ENCODE assay signal across 8 cellular contexts in genomic region chr2:42142476-42143184, GRCh38. TPM values are rescaled to one million over a fixed set of nuclear protein-coding genes. Genes with fewer than 3 reads are reported as not detected.
A peak's percentile ranks its signal among the peaks of the same experiment; 100 is the strongest.
DNase-seq lines count a peak whose midpoint lies in the region; ATAC-seq, FAIRE-seq and TF ChIP-seq lines count a peak whose summit lies in the region.

No MANE protein-coding gene starts in this region.

- H3K27me3 ChIP-seq in HepG2 (ENCODE audit: control insufficient read depth in 1 of 2, insufficient read depth in 2 of 2, low read length in 2 of 2), result no peaks in the 10 kb centered on the region; a peak in 1 of 5 replicates

- POLR2A ChIA-PET in HepG2 (lab: Yijun Ruan, JAX), result interaction anchor here (0.9 to 3.8 kb wide), 28 partner anchors 8 to 87 kb away, joined by 3 to 77 read pairs (median 8); partner anchors contain the start of gene EML4

- no peaks in the 10 kb centered on the region for H3K9me3 Mint-ChIP-seq in activated naive CD8-positive, alpha-beta T cell treated with anti-CD3 and anti-CD28 coated beads for 36 hours
- H3K9me3 Mint-ChIP-seq in T-helper 2 cell treated with Interferon-gamma antibody and Interleukin-4, amounts not matched to agents 5 μg/mL and 100 μg/mL, for 36 hours, result no peaks in the 10 kb centered on the region

- peak overlapping the region; percentile 80 for H3K27ac ChIP-seq in HepG2 (ENCODE audit: extremely low read length, insufficient read depth, low read length)

- H3K4me1 ChIP-seq in HepG2 (ENCODE audit: insufficient read depth, low read length), result peaks cover 83% of the 10 kb centered on the region

- no peaks in the 10 kb centered on the region for H4K20me1 ChIP-seq in HepG2 (ENCODE audit: insufficient read depth, low read length)

- FAIRE-seq in HepG2 (lab: Jason Lieb, UNC), result no peak

- H3K9me3 ChIP-seq in HepG2 (ENCODE audit: low read length), result no peaks in the 10 kb centered on the region

- H2AFZ ChIP-seq in HepG2 (ENCODE audit: low read length), result no peak overlapping the region

- TF ChIP-seq EP300 in HepG2 (IDR thresholded peaks at IDR 0.05; ENCODE audit: low read depth in 2 of 2, low read length in 2 of 2) (no peak; a peak in 1 of 4 replicates), HepG2 (CRISPR knock-in tag; IDR thresholded peaks at IDR 0.05; ENCODE audit: borderline replicate concordance) (no peak)

- no peak for TF ChIP-seq POLR2A in HepG2 (IDR thresholded peaks at IDR 0.05; ENCODE audit: insufficient read depth in 1 of 2, low read depth in 2 of 2, low read length in 2 of 2)

- ATAC-seq in HepG2 (peak; percentile 10), GM18870 (IDR thresholded peaks at IDR 0.05; ENCODE audit: unreplicated experiment) (no peak), HG03196 (IDR thresholded peaks at IDR 0.05; ENCODE audit: unreplicated experiment) (no peak)

- intact Hi-C loops in HepG2 (cut with micrococcal nuclease; ENCODE audit: unreplicated experiment), result no loop called here

- H3K9ac ChIP-seq in HepG2 (ENCODE audit: insufficient read depth, low read depth, low read length), result peak overlapping the region; percentile 71

- in situ Hi-C loops in HepG2 (cut with HindIII; ENCODE audit: extremely low pct_ligation_motif_present, low pct_unique_long_range_greater_than_20kb), result no loop called here

- peak overlapping the region; percentile 98 for H3K4me2 ChIP-seq in HepG2 (ENCODE audit: low read depth, low read length)

- no TSS peak for BruUV-seq in HepG2 (replicated peaks; lab: Mats Ljungman, UMichigan)

- TF ChIP-seq RAD21 in HepG2 (CRISPR knock-in tag; IDR thresholded peaks at IDR 0.05), result no peak

- peaks cover 38% of the 10 kb centered on the region for H3K79me2 ChIP-seq in HepG2 (ENCODE audit: insufficient read depth, low read length)

- no peak for TF ChIP-seq CTCF in HepG2 (CRISPR knock-in tag; IDR thresholded peaks at IDR 0.05)

- peaks cover 27% of the 10 kb centered on the region for H3K4me1 Mint-ChIP-seq in activated naive CD8-positive, alpha-beta T cell treated with anti-CD3 and anti-CD28 coated beads for 36 hours
- H3K4me1 Mint-ChIP-seq in T-helper 2 cell treated with Interferon-gamma antibody and Interleukin-4, amounts not matched to agents 5 μg/mL and 100 μg/mL, for 36 hours (ENCODE audit: low read depth), result peaks cover 30% of the 10 kb centered on the region

- H3K27me3 Mint-ChIP-seq in activated naive CD8-positive, alpha-beta T cell treated with anti-CD3 and anti-CD28 coated beads for 36 hours, result no peaks in the 10 kb centered on the region
- H3K27me3 Mint-ChIP-seq in T-helper 2 cell treated with Interferon-gamma antibody and Interleukin-4, amounts not matched to agents 5 μg/mL and 100 μg/mL, for 36 hours (ENCODE audit: low read depth), result no peaks in the 10 kb centered on the region

- no peaks in the 10 kb centered on the region for H3K36me3 ChIP-seq in HepG2 (replicated peaks in 1 of 2; ENCODE audit: control insufficient read depth in 1 of 2, insufficient read depth in 2 of 2, low read length in 2 of 2)

- H3K36me3 Mint-ChIP-seq in activated naive CD8-positive, alpha-beta T cell treated with anti-CD3 and anti-CD28 coated beads for 36 hours, result no peaks in the 10 kb centered on the region
- peaks cover 2% of the 10 kb centered on the region for H3K36me3 Mint-ChIP-seq in T-helper 2 cell treated with Interferon-gamma antibody and Interleukin-4, amounts not matched to agents 5 μg/mL and 100 μg/mL, for 36 hours (ENCODE audit: low read depth)

- CTCF ChIA-PET in HepG2 (lab: Yijun Ruan, JAX; ENCODE audit: low intra/inter-chr PET ratio, low total read pairs), result no interaction called here

- 71% methylated on average over 9 of the region's 9 CpGs for WGBS in HepG2 (ENCODE audit: low lambda C conversion rate)

- peak overlapping the region; percentile 75 for H3K27ac Mint-ChIP-seq in activated naive CD8-positive, alpha-beta T cell treated with anti-CD3 and anti-CD28 coated beads for 36 hours
- no peak overlapping the region for H3K27ac Mint-ChIP-seq in T-helper 2 cell treated with Interferon-gamma antibody and Interleukin-4, amounts not matched to agents 5 μg/mL and 100 μg/mL, for 36 hours

- DNase-seq in DMS53 (lab: John Stamatoyannopoulos, UW) (peak; percentile 46), DMS53 treated with DMSO at 0.1 percent for 48 hours (lab: John Stamatoyannopoulos, UW; ENCODE audit: unreplicated experiment) (no peak), HepG2 (ENCODE audit: low spot score) (peak; percentile 34), stromal cell of bone marrow (ENCODE audit: low read depth) (peak; percentile 47)
- no peak for DNase-seq in activated naive CD8-positive, alpha-beta T cell treated with anti-CD3 and anti-CD28 coated beads for 36 hours
- no peak for DNase-seq in T-helper 2 cell treated with Interferon-gamma antibody and Interleukin-4, amounts not matched to agents 5 μg/mL and 100 μg/mL, for 36 hours (ENCODE audit: low spot score)

- no peak overlapping the region for H3K4me3 Mint-ChIP-seq in activated naive CD8-positive, alpha-beta T cell treated with anti-CD3 and anti-CD28 coated beads for 36 hours
- H3K4me3 Mint-ChIP-seq in T-helper 2 cell treated with Interferon-gamma antibody and Interleukin-4, amounts not matched to agents 5 μg/mL and 100 μg/mL, for 36 hours, result no peak overlapping the region

- H3K4me3 ChIP-seq in HepG2 (replicated peaks in 1 of 3; ENCODE audit: insufficient read depth in 1 of 3, low read depth in 2 of 3, low read length in 3 of 3), result peak overlapping the region in 2 of 3 experiments; percentile 63 to 70; a peak in 2 of 6 replicates

TF ChIP-seq in HepG2, 621 proteins besides CTCF, POLR2A, EP300 and RAD21 (continues in another document):
- peak; percentile 34; the same call in 1 of the 2 replicates for TF ChIP-seq SAP130 (CRISPR knock-in tag; IDR thresholded peaks at IDR 0.05; ENCODE audit: low read depth)
- peak; percentile 40; the same call in 1 of the 2 replicates for TF ChIP-seq MAX (IDR thresholded peaks at IDR 0.05)
- peak; percentile 96 for TF ChIP-seq ZKSCAN5 (CRISPR knock-in tag; IDR thresholded peaks at IDR 0.05)
- TF ChIP-seq KDM5A (IDR thresholded peaks at IDR 0.05; ENCODE audit: borderline replicate concordance, low read length), result no peak
- 0 out of 2 replicates have a peak, but pooled peaks have one; percentile 58 for TF ChIP-seq MXD4 (CRISPR knock-in tag; IDR thresholded peaks at IDR 0.05)
- peak; percentile 61; the same call in 1 of the 2 replicates for TF ChIP-seq CEBPG (CRISPR knock-in tag; IDR thresholded peaks at IDR 0.05)
- no peak for TF ChIP-seq MEIS1 (CRISPR knock-in tag; IDR thresholded peaks at IDR 0.05; ENCODE audit: borderline replicate concordance)
- peak; percentile 58; the same call in 1 of the 2 replicates for TF ChIP-seq ERF (CRISPR knock-in tag; IDR thresholded peaks at IDR 0.05)

RNA-seq across cellular contexts. Expression of gene EML4, which starts 26.5 kb away (rescaled TPM):
- total RNA-seq in activated naive CD8-positive, alpha-beta T cell treated with anti-CD3 and anti-CD28 coated beads for 36 hours, result 10 to 100 TPM; 60.0 to 64.6 TPM
- 243 and 362 TPM in 2 replicates for total RNA-seq in HepG2 (2016; rRNA removed; fragmentation: Illumina TruSeq; extraction: Trizol)
- 33.1 and 38.2 TPM in 2 replicates for total RNA-seq in HepG2 (2016; cell fraction: cytosol; rRNA removed; fragmentation: Illumina TruSeq; extraction: Trizol; ENCODE audit: low read depth)
- 236 and 353 TPM in 2 replicates for total RNA-seq in HepG2 (2016; cell fraction: insoluble cytoplasmic fraction; rRNA removed; fragmentation: Illumina TruSeq; extraction: Trizol)
- 84.2 and 89.8 TPM in 2 replicates for total RNA-seq in HepG2 (2016; cell fraction: membrane; rRNA removed; fragmentation: Illumina TruSeq; extraction: Trizol)
- total RNA-seq in HepG2 (2016; cell fraction: nucleus; rRNA removed; fragmentation: Illumina TruSeq; extraction: Trizol), result 261 and 283 TPM in 2 replicates
- 355 and 476 TPM in 2 replicates for polyA plus RNA-seq in HepG2 (2011; rRNA removed)
- polyA plus RNA-seq in HepG2 (2011; cell fraction: cytosol; rRNA removed), result 199 and 296 TPM in 2 replicates
- 364 and 369 TPM in 2 replicates for polyA plus RNA-seq in HepG2 (2011; cell fraction: nucleus; rRNA removed)
- polyA plus RNA-seq in HepG2 (2012), result 244 and 400 TPM in 2 replicates
- 6.9 and 8.0 TPM in 2 replicates for polyA plus RNA-seq in HepG2 (2016; cell fraction: cytosol; fragmentation: Illumina TruSeq; extraction: Trizol; ENCODE audit: low read depth)
- 247 and 266 TPM in 2 replicates for polyA plus RNA-seq in HepG2 (2016; cell fraction: insoluble cytoplasmic fraction; fragmentation: Illumina TruSeq; extraction: Trizol; ENCODE audit: low read depth)
- polyA plus RNA-seq in HepG2 (2016; cell fraction: membrane; fragmentation: Illumina TruSeq; extraction: Trizol; ENCODE audit: low read depth), result 32.1 and 33.7 TPM in 2 replicates
- 219 and 231 TPM in 2 replicates for polyA plus RNA-seq in HepG2 (2016; cell fraction: nucleus; fragmentation: Illumina TruSeq; extraction: Trizol; ENCODE audit: insufficient read depth, low read depth)
- 36.9 and 556 TPM in 2 replicates for polyA minus RNA-seq in HepG2 (2011; rRNA and poly(A)+ RNA removed; ENCODE audit: low replicate concordance)
- 400 and 421 TPM in 2 replicates for polyA minus RNA-seq in HepG2 (2011; cell fraction: cytosol; rRNA and poly(A)+ RNA removed)
- 1,279 and 1,350 TPM in 2 replicates for polyA minus RNA-seq in HepG2 (2011; cell fraction: nucleus; rRNA and poly(A)+ RNA removed)

Comparison
In these comparisons a context has a peak if more than half of its experiments do, and no peak if none do; other contexts are left out.
1. DNase-seq: peak in DMS53 (single experiment), HepG2 (single experiment) and stromal cell of bone marrow (single experiment); none in DMS53 treated with DMSO at 0.1 percent for 48 hours (single experiment), activated naive CD8-positive, alpha-beta T cell treated with anti-CD3 and anti-CD28 coated beads for 36 hours (single experiment) and T-helper 2 cell treated with Interferon-gamma antibody and Interleukin-4, amounts not matched to agents 5 μg/mL and 100 μg/mL, for 36 hours (single experiment).